Comparison of ENCODE assay signal across 8 cellular contexts in the genomic region with DNA sequence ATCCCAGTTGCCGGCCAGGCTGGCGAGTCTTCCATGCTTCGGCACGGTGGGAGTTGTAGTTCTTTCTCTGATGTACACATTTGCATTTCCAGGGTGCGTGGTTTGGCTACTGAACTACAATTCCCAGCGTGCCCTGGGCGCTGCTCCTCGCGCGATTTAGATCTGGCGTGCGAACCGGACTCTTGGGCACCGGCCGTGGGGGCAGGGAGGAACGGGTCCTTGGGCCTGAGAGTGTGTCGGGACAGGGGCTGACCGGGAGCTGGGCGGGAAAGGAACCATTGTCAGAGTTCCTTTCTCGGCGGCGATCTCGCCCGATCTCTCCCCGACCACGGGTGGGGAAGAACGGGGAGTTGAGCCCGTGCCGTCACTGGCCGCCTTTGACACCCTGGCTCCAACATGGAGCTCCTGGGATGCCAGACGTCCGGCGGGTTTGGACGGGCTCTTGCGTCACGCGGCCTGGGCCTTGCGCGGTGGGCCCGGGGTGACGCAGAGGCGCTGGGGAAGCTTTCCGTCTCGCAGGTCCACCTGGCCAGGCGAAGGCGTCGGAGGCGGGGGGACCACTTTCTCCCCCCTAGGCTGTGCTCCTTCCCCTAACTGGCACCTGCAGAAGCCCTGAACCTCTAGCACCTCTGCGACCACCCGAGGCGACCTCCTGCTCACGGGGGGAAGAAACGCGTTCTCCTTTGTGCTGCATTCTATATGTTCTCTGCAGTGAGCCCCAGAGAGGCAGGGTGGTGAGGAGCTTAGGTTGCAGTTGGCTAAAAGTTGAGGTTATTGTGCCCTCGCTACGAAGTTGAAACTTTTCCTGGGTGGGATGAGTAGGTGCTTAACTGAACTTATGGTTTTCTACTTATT. TPM values are rescaled to one million over a fixed set of nuclear protein-coding genes. Genes with fewer than 3 reads are reported as not detected.
A peak's percentile ranks its signal among the peaks of the same experiment; 100 is the strongest.
DNase-seq lines count a peak whose midpoint lies in the region; ATAC-seq and TF ChIP-seq lines count a peak whose summit lies in the region.

No MANE protein-coding gene starts in this region.

- H3K4me2 ChIP-seq in hepatocyte: peak overlapping the region; percentile 72

- intact Hi-C loops in uterus (cut with DNase I; ENCODE audit: low total_unique reads): no loop called here

- no peaks in the 10 kb centered on the region for H3K9me2 ChIP-seq in hepatocyte (replicated peaks; ENCODE audit: insufficient read depth)

- TF ChIP-seq CTCF in hepatocyte (IDR thresholded peaks at IDR 0.05; ENCODE audit: poor library complexity) (no peak), uterus (IDR thresholded peaks at IDR 0.05) (no peak)

- H3K27ac ChIP-seq in hepatocyte (peak overlapping the region; percentile 97), uterus (peak overlapping the region; percentile 98 to 100)

- peaks cover 50% of the 10 kb centered on the region for H3K79me2 ChIP-seq in hepatocyte

- no peaks in the 10 kb centered on the region for H3K27me3 ChIP-seq in hepatocyte
- no peaks in the 10 kb centered on the region for H3K27me3 ChIP-seq in uterus

- H2AFZ ChIP-seq in hepatocyte: no peak overlapping the region

- ATAC-seq in GM18511 (IDR thresholded peaks at IDR 0.05; ENCODE audit: unreplicated experiment): peak; percentile 83
- peak; percentile 73 for ATAC-seq in HG03039 (IDR thresholded peaks at IDR 0.05; ENCODE audit: unreplicated experiment)

- peaks cover 37% of the 10 kb centered on the region for H4K20me1 ChIP-seq in hepatocyte (ENCODE audit: insufficient read depth, poor library complexity, severe bottlenecking)

- peaks cover 17% of the 10 kb centered on the region for H3K4me1 ChIP-seq in hepatocyte (ENCODE audit: insufficient read depth)
- peaks cover 4 to 11% of the 10 kb centered on the region in 2 donors for H3K4me1 ChIP-seq in uterus

- peak; percentile 32 to 55 for TF ChIP-seq POLR2A in uterus (IDR thresholded peaks at IDR 0.05)

- DNase-seq in NCI-H2029 treated with DMSO at 0.1 percent for 48 hours (lab: John Stamatoyannopoulos, UW) (peak; percentile 93), T1000 (lab: John Stamatoyannopoulos, UW) (peak; percentile 70), astrocyte of the hippocampus (ENCODE audit: low read depth, low spot score) (peak; percentile 98), hepatocyte (ENCODE audit: low spot score) (peak; percentile 96), putamen (ENCODE audit: low spot score) (peak; percentile 95), uterus (peak; percentile 95 to 97)

- WGBS in hepatocyte (ENCODE audit: low lambda C conversion rate, missing lambda C conversion rate): under 1% methylated on average over 51 of the region's 56 CpGs

- H3K36me3 ChIP-seq in hepatocyte (replicated peaks; ENCODE audit: insufficient read depth, low read depth): no peaks in the 10 kb centered on the region
- no peaks in the 10 kb centered on the region for H3K36me3 ChIP-seq in uterus

- peak overlapping the region; percentile 55 for H3K4me3 ChIP-seq in hepatocyte
- peak overlapping the region; percentile 93 to 99 for H3K4me3 ChIP-seq in uterus

- H3K9me3 ChIP-seq in hepatocyte (ENCODE audit: low read depth) (no peaks in the 10 kb centered on the region), uterus (no peaks in the 10 kb centered on the region)

RNA-seq across cellular contexts. Expression of a gene that starts 0.8 kb away (rescaled TPM):
- total RNA-seq in hepatocyte (83.7 and 114 TPM in 2 replicates), uterus (10 to 100 TPM; 26.4 to 60.1 (median 36.3) TPM)
- polyA plus RNA-seq in hepatocyte: 69.9 and 76.3 TPM in 2 replicates

RNA-seq across cellular contexts. Expression of a gene that starts 29.8 kb away (rescaled TPM):
- total RNA-seq in hepatocyte (1.3 and 1.9 TPM in 2 replicates), uterus (1 to 10 TPM in 1 of 4 donors, under 1 TPM in 1, not detected in 2; 0.35 to 4.0 TPM)
- 1.1 and 1.4 TPM in 2 replicates for polyA plus RNA-seq in hepatocyte

Comparison
In these comparisons a context has a peak if more than half of its experiments do, and no peak if none do; other contexts are left out.
1. Peak in every context shown above with its lines: DNase-seq, ATAC-seq, H3K4me3 ChIP-seq and H3K27ac ChIP-seq.